In the genomic region with DNA sequence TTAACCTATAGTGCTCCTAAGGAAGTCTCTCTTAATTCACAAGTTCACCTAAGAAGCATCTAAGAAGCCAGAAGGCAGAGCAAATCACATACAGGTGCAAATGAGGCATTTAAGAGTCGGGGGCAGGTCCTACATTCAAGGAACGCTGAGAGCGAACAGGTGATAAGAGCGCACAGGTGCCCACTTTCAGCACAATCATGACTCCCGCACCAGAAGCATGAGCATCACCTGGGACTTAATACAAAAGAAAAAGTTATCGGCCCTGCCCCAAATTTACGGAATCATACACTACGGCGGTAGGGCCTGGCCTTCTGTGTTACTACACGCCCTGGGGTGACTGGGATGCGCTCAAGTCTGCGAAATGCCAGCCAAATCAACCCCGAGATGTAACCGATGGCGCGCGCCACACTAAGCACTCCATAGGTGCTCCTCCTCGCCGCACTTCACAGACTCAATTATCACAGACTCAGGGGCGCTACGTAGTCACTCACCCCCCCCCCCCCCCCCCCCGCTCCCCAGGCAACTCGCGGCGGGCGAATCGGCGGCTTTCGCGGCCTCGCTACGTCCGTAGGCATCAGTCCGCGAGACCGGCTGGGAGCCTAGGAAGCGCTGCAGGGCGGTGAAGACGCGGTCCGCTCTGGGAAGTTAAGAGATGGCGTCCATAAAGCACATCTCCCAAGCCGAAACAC, we compare ENCODE assay signal across 8 cellular contexts. TPM values are rescaled to one million over a fixed set of nuclear protein-coding genes. Genes with fewer than 3 reads are reported as not detected.
A peak's percentile ranks its signal among the peaks of the same experiment; 100 is the strongest.
DNase-seq lines count a peak whose midpoint lies in the region; ATAC-seq and TF ChIP-seq lines count a peak whose summit lies in the region.

No MANE protein-coding gene starts in this region.

- POLR2A ChIA-PET in AG04450 (lab: Yijun Ruan, JAX), result interaction anchor here (0.9 to 1.3 kb wide), 3 partner anchors 106 to 762 kb away, joined by 3 to 4 read pairs (median 3); partner anchors contain the start of gene CTNNB1

- intact Hi-C loops in natural killer cell (cut with micrococcal nuclease), result loop anchor here (5.0 kb wide), 2 partner anchors 141 to 1509 kb away; no protein-coding TSS in a partner anchor

- peak overlapping the region; percentile 73 for H3K27ac ChIP-seq in AG04450 (ENCODE audit: low read depth, low read length)
- H3K27ac ChIP-seq in fibroblast of lung (ENCODE audit: insufficient read depth, low read length), result peak overlapping the region; percentile 96

- H3K27me3 Mint-ChIP-seq in activated T-cell treated with anti-CD3 and anti-CD28 coated beads, Interleukin-2, amount 50 U/mL, for 72 hours (ENCODE audit: low read depth), result no peaks in the 10 kb centered on the region
- H3K27me3 Mint-ChIP-seq in natural killer cell (ENCODE audit: low read depth in 2 of 2), result no peaks in the 10 kb centered on the region

- peaks cover 4% of the 10 kb centered on the region; the same call in 1 of the 2 replicates for H3K9me3 ChIP-seq in AG04450 (ENCODE audit: control insufficient read depth, insufficient read depth, low read length)
- H3K9me3 ChIP-seq in fibroblast of lung (ENCODE audit: control insufficient read depth, insufficient read depth, low read depth, low read length), result no peaks in the 10 kb centered on the region

- H3K27ac Mint-ChIP-seq in activated T-cell treated with anti-CD3 and anti-CD28 coated beads, Interleukin-2, amount 50 U/mL, for 72 hours, result peak overlapping the region; percentile 73
- peak overlapping the region; percentile 93 to 97 for H3K27ac Mint-ChIP-seq in natural killer cell
- H3K27ac Mint-ChIP-seq in stimulated activated effector memory CD8-positive, alpha-beta T cell treated with anti-CD3 and anti-CD28 coated beads, Interleukin-12 subunit alpha, Interleukin-12 subunit beta, amount 100 ng/mL, for 72 hours, result peak overlapping the region; percentile 96

- peaks cover 21% of the 10 kb centered on the region for H3K4me1 Mint-ChIP-seq in activated T-cell treated with anti-CD3 and anti-CD28 coated beads, Interleukin-2, amount 50 U/mL, for 72 hours (ENCODE audit: low read depth)
- H3K4me1 Mint-ChIP-seq in natural killer cell, result peaks cover 24 to 26% of the 10 kb centered on the region in 2 donors
- H3K4me1 Mint-ChIP-seq in stimulated activated effector memory CD8-positive, alpha-beta T cell treated with anti-CD3 and anti-CD28 coated beads, Interleukin-12 subunit alpha, Interleukin-12 subunit beta, amount 100 ng/mL, for 72 hours, result peaks cover 26% of the 10 kb centered on the region

- no peaks in the 10 kb centered on the region for H3K9me3 Mint-ChIP-seq in activated T-cell treated with anti-CD3 and anti-CD28 coated beads, Interleukin-2, amount 50 U/mL, for 72 hours
- no peaks in the 10 kb centered on the region for H3K9me3 Mint-ChIP-seq in natural killer cell
- H3K9me3 Mint-ChIP-seq in stimulated activated effector memory CD8-positive, alpha-beta T cell treated with anti-CD3 and anti-CD28 coated beads, Interleukin-12 subunit alpha, Interleukin-12 subunit beta, amount 100 ng/mL, for 72 hours, result no peaks in the 10 kb centered on the region

- H3K36me3 Mint-ChIP-seq in activated T-cell treated with anti-CD3 and anti-CD28 coated beads, Interleukin-2, amount 50 U/mL, for 72 hours (ENCODE audit: insufficient read depth in 2 of 2), result peaks cover 0 to 2% of the 10 kb centered on the region in 2 donors
- H3K36me3 Mint-ChIP-seq in natural killer cell, result no peaks in the 10 kb centered on the region
- H3K36me3 Mint-ChIP-seq in stimulated activated effector memory CD8-positive, alpha-beta T cell treated with anti-CD3 and anti-CD28 coated beads, Interleukin-12 subunit alpha, Interleukin-12 subunit beta, amount 100 ng/mL, for 72 hours, result peaks cover 11% of the 10 kb centered on the region

- H3K4me2 ChIP-seq in fibroblast of lung (ENCODE audit: extremely low read depth, insufficient read depth, low read length), result peak overlapping the region; percentile 99

- peaks cover 2% of the 10 kb centered on the region for H3K4me1 ChIP-seq in fibroblast of lung (ENCODE audit: control insufficient read depth, extremely low read depth, insufficient read depth, low read length)

- H3K36me3 ChIP-seq in fibroblast of lung (ENCODE audit: control insufficient read depth, insufficient read depth, low read length), result no peaks in the 10 kb centered on the region

- peaks cover 5% of the 10 kb centered on the region for H3K79me2 ChIP-seq in fibroblast of lung (ENCODE audit: control insufficient read depth, insufficient read depth, low read length)

- CTCF ChIA-PET in AG04450 (lab: Charles Lee), result interaction anchor here (0.5 to 1.2 kb wide), 4 partner anchors 67 to 182 kb away, joined by 3 to 4 read pairs (median 4); no protein-coding TSS in a partner anchor

- peaks cover 3% of the 10 kb centered on the region for H3K27me3 ChIP-seq in AG04450 (ENCODE audit: control insufficient read depth, insufficient read depth, low read length)
- no peaks in the 10 kb centered on the region for H3K27me3 ChIP-seq in fibroblast of lung (ENCODE audit: control insufficient read depth, insufficient read depth, low read length)

- peak overlapping the region; percentile 95 for H3K4me3 Mint-ChIP-seq in activated T-cell treated with anti-CD3 and anti-CD28 coated beads, Interleukin-2, amount 50 U/mL, for 72 hours
- peak overlapping the region; percentile 99 for H3K4me3 Mint-ChIP-seq in natural killer cell
- H3K4me3 Mint-ChIP-seq in stimulated activated effector memory CD8-positive, alpha-beta T cell treated with anti-CD3 and anti-CD28 coated beads, Interleukin-12 subunit alpha, Interleukin-12 subunit beta, amount 100 ng/mL, for 72 hours, result peak overlapping the region; percentile 96

- ATAC-seq in GM18909 (IDR thresholded peaks at IDR 0.05; ENCODE audit: poor library complexity, unreplicated experiment) (peak; percentile 15), HG03196 (IDR thresholded peaks at IDR 0.05; ENCODE audit: unreplicated experiment) (peak; percentile 15), natural killer cell (peak; percentile 33 to 44 (median 35))
- ATAC-seq in activated T-cell treated with anti-CD3 and anti-CD28 coated beads, Interleukin-2, amount 50 U/mL, for 72 hours (replicated peaks in 1 of 2), result peak; percentile 38 to 45
- ATAC-seq in stimulated activated effector memory CD8-positive, alpha-beta T cell treated with anti-CD3 and anti-CD28 coated beads, Interleukin-12 subunit alpha, Interleukin-12 subunit beta, amount 100 ng/mL, for 72 hours, result peak; percentile 47

- peak overlapping the region; percentile 88 for H2AFZ ChIP-seq in fibroblast of lung (ENCODE audit: low read length)

- H4K20me1 ChIP-seq in fibroblast of lung (ENCODE audit: control insufficient read depth, extremely low read depth, insufficient read depth, low read length), result no peaks in the 10 kb centered on the region

- DNase-seq in AG04450 (ENCODE audit: low read depth, low spot score) (peak; percentile 8), NOMO-1 treated with DMSO at 0.1 percent for 48 hours (lab: John Stamatoyannopoulos, UW; ENCODE audit: unreplicated experiment) (peak; percentile 58), fibroblast of lung (ENCODE audit: low read depth in 2 of 2) (peak; percentile 64 to 75), natural killer cell (peak; percentile 59)
- DNase-seq in activated T-cell treated with anti-CD3 and anti-CD28 coated beads, Interleukin-2, amount 50 U/mL, for 72 hours, result peak; percentile 53 to 60
- DNase-seq in stimulated activated effector memory CD8-positive, alpha-beta T cell treated with anti-CD3 and anti-CD28 coated beads, Interleukin-12 subunit alpha, Interleukin-12 subunit beta, amount 100 ng/mL, for 72 hours (ENCODE audit: low spot score in 2 of 2), result peak; percentile 29 to 69

- peak overlapping the region; percentile 95 for H3K9ac ChIP-seq in fibroblast of lung (ENCODE audit: insufficient read depth, low read length)

- H3K4me3 ChIP-seq in AG04450 (ENCODE audit: low read depth, low read length), result peak overlapping the region; percentile 87
- peak overlapping the region; percentile 59 to 99 (median 88) for H3K4me3 ChIP-seq in fibroblast of lung (replicated peaks in 1 of 4; ENCODE audit: control extremely low read depth in 1 of 4, insufficient read depth in 1 of 4, low read depth in 3 of 4, low read length in 4 of 4)

- no peak for TF ChIP-seq CTCF in AG04450 (IDR thresholded peaks at IDR 0.05; ENCODE audit: low read depth, low read length)
- no peak for TF ChIP-seq CTCF in fibroblast of lung (conservative IDR thresholded peaks at IDR 0.05 in 1 of 2, IDR thresholded peaks at IDR 0.05 in 1 of 2; ENCODE audit: low read depth in 1 of 2, low read length in 2 of 2)
- no peak for TF ChIP-seq CTCF in natural killer cell (IDR thresholded peaks at IDR 0.05)

RNA-seq across cellular contexts. Expression of gene ULK4, which starts 0.7 kb away (rescaled TPM):
- polyA plus RNA-seq in AG04450 (2011; rRNA removed) (2.8 and 3.7 TPM in 2 replicates), fibroblast of lung (9.1 and 13.8 TPM in 2 replicates)
- 7.0 and 11.2 TPM in 2 replicates for polyA minus RNA-seq in AG04450 (2011; rRNA and poly(A)+ RNA removed)
- total RNA-seq in activated T-cell treated with anti-CD3 and anti-CD28 coated beads, Interleukin-2, amount 50 U/mL, for 72 hours, result 10 to 100 TPM in 1 of 2 donors, 1 to 10 TPM in 1; 8.0 to 11.1 TPM
- total RNA-seq in fibroblast of lung (9.7 and 12.8 TPM in 2 replicates), natural killer cell (10 to 100 TPM; 19.2 to 25.7 (median 21.2) TPM)
- 6.1 and 6.9 TPM in 2 replicates for polyA plus RNA-seq in fibroblast of lung (2012)
- 2.8 and 6.1 TPM in 2 replicates for polyA minus RNA-seq in fibroblast of lung (ENCODE audit: low replicate concordance)

Comparison
In these comparisons a context has a peak if more than half of its experiments do, and no peak if none do; other contexts are left out.
1. Peak in every context shown above with its lines: DNase-seq, ATAC-seq, H3K4me3 ChIP-seq and H3K27ac ChIP-seq.
2. DNase-seq: peak in every context shown above with its lines; median percentile 70 in fibroblast of lung; 59 in natural killer cell; 58 in NOMO-1 treated with DMSO at 0.1 percent for 48 hours; 56 in activated T-cell treated with anti-CD3 and anti-CD28 coated beads, Interleukin-2, amount 50 U/mL, for 72 hours; 49 in stimulated activated effector memory CD8-positive, alpha-beta T cell treated with anti-CD3 and anti-CD28 coated beads, Interleukin-12 subunit alpha, Interleukin-12 subunit beta, amount 100 ng/mL, for 72 hours; 8 in AG04450.